In genomic region chr11:11845066-11845465, GRCh38 we compare ENCODE assay signal across 10 cellular contexts. TPM values are rescaled to one million over a fixed set of nuclear protein-coding genes. Genes with fewer than 3 reads are reported as not detected.
DNase-seq lines count a peak whose midpoint lies in the region; ATAC-seq and TF ChIP-seq lines count a peak whose summit lies in the region.
"Had no signal": no experiment of that assay in that cellular context is flagged by ENCODE, and none has a peak within 500 bp of the region (broad histone marks: within the 10 kb centered on the region; RNA-seq: fewer than 3 reads in every experiment).

No MANE protein-coding gene starts in this region.

- H3K4me1 ChIP-seq in OCI-LY1 (ENCODE audit: insufficient read depth, low read length, severe bottlenecking) (peaks cover 50% of the 10 kb centered on the region), gastroesophageal sphincter (peaks cover 17 to 72% (median 46%) of the 10 kb centered on the region in 3 donors), thoracic aorta (ENCODE audit: control insufficient read depth in 1 of 2, low read depth in 2 of 2) (peaks cover 46 to 65% of the 10 kb centered on the region in 2 donors)

- DNase-seq in activated CD4-positive, alpha-beta T cell treated with anti-CD3 and anti-CD28 coated beads for 36 hours: peak; percentile 15
- DNase-seq in activated CD4-positive, alpha-beta T cell treated with anti-CD3 and anti-CD28 coated beads, Interleukin-2, amount 50 U/mL, for 4 hours: no peak
- no peak for DNase-seq in thoracic aorta (ENCODE audit: low spot score)
- DNase-seq in mesenteric fat pad (ENCODE audit: low spot score): no peak
- DNase-seq in SKM-1 (lab: John Stamatoyannopoulos, UW; ENCODE audit: unreplicated experiment): no peak
- DNase-seq: activated gamma-delta T cell had no signal

- H3K79me2 ChIP-seq in OCI-LY1 (ENCODE audit: insufficient read depth, low read length): peaks cover 77% of the 10 kb centered on the region

- peaks cover 6% of the 10 kb centered on the region for H3K36me3 Mint-ChIP-seq in activated CD4-positive, alpha-beta T cell treated with anti-CD3 and anti-CD28 coated beads for 36 hours (ENCODE audit: low read depth)

- TF ChIP-seq CTCF in OCI-LY1 (IDR thresholded peaks at IDR 0.05; ENCODE audit: low read length): no peak
- TF ChIP-seq CTCF in gastroesophageal sphincter (IDR thresholded peaks at IDR 0.05): no peak
- no peak for TF ChIP-seq CTCF in thoracic aorta (IDR thresholded peaks at IDR 0.05)

- H3K4me1 Mint-ChIP-seq in activated CD4-positive, alpha-beta T cell treated with anti-CD3 and anti-CD28 coated beads for 36 hours: peaks cover 54% of the 10 kb centered on the region

- H3K9ac ChIP-seq in OCI-LY1 (ENCODE audit: low read length): no peak overlapping the region

- no peak overlapping the region for H3K27ac ChIP-seq in OCI-LY1 (ENCODE audit: low read depth, low read length, poor library complexity, severe bottlenecking)
- peak overlapping the region; percentile 92 to 99 (median 96) for H3K27ac ChIP-seq in gastroesophageal sphincter
- H3K27ac ChIP-seq in thoracic aorta: peak overlapping the region; percentile 19 to 100

- CTCF ChIA-PET in activated CD4-positive, alpha-beta T cell treated with anti-CD3 and anti-CD28 coated beads for 36 hours (lab: Charles Lee): interaction anchor here (0.6 to 1.6 kb wide), 3 partner anchors 9 to 50 kb away, joined by 3 to 5 read pairs (median 5); no protein-coding TSS in a partner anchor

- no peak overlapping the region for H2AFZ ChIP-seq in OCI-LY1 (ENCODE audit: low read length)

- no peak overlapping the region for H3K4me3 ChIP-seq in OCI-LY1 (ENCODE audit: low read depth, low read length, poor library complexity, severe bottlenecking)
- no peak overlapping the region for H3K4me3 ChIP-seq in gastroesophageal sphincter
- H3K4me3 ChIP-seq in thoracic aorta: no peak overlapping the region

- TF ChIP-seq POLR2A in gastroesophageal sphincter (IDR thresholded peaks at IDR 0.05): no peak

- H3K9me3 Mint-ChIP-seq in activated CD4-positive, alpha-beta T cell treated with anti-CD3 and anti-CD28 coated beads for 36 hours (ENCODE audit: low read depth): no peaks in the 10 kb centered on the region

- no peaks in the 10 kb centered on the region for H3K27me3 ChIP-seq in OCI-LY1 (ENCODE audit: insufficient read depth, low read length)
- H3K27me3 ChIP-seq in gastroesophageal sphincter: no peaks in the 10 kb centered on the region
- no peaks in the 10 kb centered on the region for H3K27me3 ChIP-seq in thoracic aorta (replicated peaks; ENCODE audit: insufficient read depth)

- H3K4me3 Mint-ChIP-seq in activated CD4-positive, alpha-beta T cell treated with anti-CD3 and anti-CD28 coated beads for 36 hours: no peak overlapping the region

- no peak for ATAC-seq in activated CD4-positive, alpha-beta T cell treated with anti-CD3 and anti-CD28 coated beads for 36 hours
- ATAC-seq in gastroesophageal sphincter (no peak), thoracic aorta (ENCODE audit: insufficient number of reproducible peaks, low FRiP score, low read depth) (no peak), HG03565 (IDR thresholded peaks at IDR 0.05; ENCODE audit: unreplicated experiment) (no peak)

- 0 out of 2 replicates have a peak, but pooled peaks cover 8% of the 10 kb centered on the region for H4K20me1 ChIP-seq in OCI-LY1 (ENCODE audit: insufficient read depth, low read length)

- H3K9me3 ChIP-seq in OCI-LY1 (ENCODE audit: low read length) (no peaks in the 10 kb centered on the region), gastroesophageal sphincter (no peaks in the 10 kb centered on the region), thoracic aorta (no peaks in the 10 kb centered on the region)

- 0 out of 2 replicates have a peak, but pooled peaks cover 4% of the 10 kb centered on the region for H3F3A ChIP-seq in OCI-LY1 (ENCODE audit: insufficient read depth, low read length)

- H3K9me2 ChIP-seq in OCI-LY1 (ENCODE audit: low read depth, low read length): no peaks in the 10 kb centered on the region

- no peak for TF ChIP-seq EP300 in gastroesophageal sphincter (IDR thresholded peaks at IDR 0.05)

- H3K27me3 Mint-ChIP-seq in activated CD4-positive, alpha-beta T cell treated with anti-CD3 and anti-CD28 coated beads for 36 hours: no peaks in the 10 kb centered on the region
- H3K27me3 Mint-ChIP-seq: progenitor cell of endocrine pancreas had no signal

- H3K36me3 ChIP-seq in OCI-LY1 (ENCODE audit: insufficient read depth, low read length): no peaks in the 10 kb centered on the region
- H3K36me3 ChIP-seq in gastroesophageal sphincter: no peaks in the 10 kb centered on the region
- no peaks in the 10 kb centered on the region for H3K36me3 ChIP-seq in thoracic aorta

- POLR2A ChIA-PET in activated CD4-positive, alpha-beta T cell treated with anti-CD3 and anti-CD28 coated beads for 36 hours (lab: Charles Lee): interaction anchor here (0.6 to 5.7 kb wide), 4 partner anchors 11 to 1392 kb away, joined by 3 to 44 read pairs (median 7); no protein-coding TSS in a partner anchor

- intact Hi-C loops in activated CD4-positive, alpha-beta T cell treated with anti-CD3 and anti-CD28 coated beads for 36 hours (cut with DNase I, micrococcal nuclease): loop anchor here (10.0 kb wide), 4 partner anchors 270 to 1540 kb away; partner anchors contain the start of genes ADM (in 1 of the 2), AMPD3 (in 1 of the 2) and MICAL2 (in 1 of the 2)

- H3K27ac Mint-ChIP-seq in activated CD4-positive, alpha-beta T cell treated with anti-CD3 and anti-CD28 coated beads for 36 hours: no peak overlapping the region
- H3K27ac Mint-ChIP-seq: progenitor cell of endocrine pancreas had no signal

- H3K4me2 ChIP-seq in OCI-LY1 (ENCODE audit: low read length): peak overlapping the region; percentile 98

RNA-seq across cellular contexts. Expression of gene USP47, which starts 3.3 kb away (rescaled TPM):
- total RNA-seq in activated CD4-positive, alpha-beta T cell treated with anti-CD3 and anti-CD28 coated beads for 36 hours: 10 to 100 TPM; 43.3 to 56.3 TPM
- total RNA-seq in gastroesophageal sphincter (100 to 1,000 TPM in 3 of 4 donors, 10 to 100 TPM in 1; 84.7 to 156 (median 115) TPM), thoracic aorta (10 to 100 TPM; 55.0 to 86.4 TPM), mesenteric fat pad (53.3 TPM)
